Comparison of ENCODE assay signal across 8 cellular contexts in genomic region chr22:46738642-46738960, GRCh38. TPM values are rescaled to one million over a fixed set of nuclear protein-coding genes. Genes with fewer than 3 reads are reported as not detected.
DNase-seq lines count a peak whose midpoint lies in the region; ATAC-seq and TF ChIP-seq lines count a peak whose summit lies in the region.

No MANE protein-coding gene starts in this region.

- no peaks in the 10 kb centered on the region for H3K4me1 ChIP-seq in foreskin keratinocyte

- intact Hi-C loops in sciatic nerve (cut with DNase I) = no loop called here

- peak overlapping the region; percentile 72 for H3K4me2 ChIP-seq in SU-DHL-6 (ENCODE audit: low read depth, low read length, poor library complexity, severe bottlenecking)

- H3F3A ChIP-seq in SU-DHL-6 (ENCODE audit: insufficient read depth) = no peaks in the 10 kb centered on the region

- H4K20me1 ChIP-seq in SU-DHL-6 (ENCODE audit: low read depth, low read length) = no peaks in the 10 kb centered on the region; the same call in 1 of the 2 replicates

- H3K27ac ChIP-seq in SU-DHL-6 (ENCODE audit: low read depth, low read length) (peak overlapping the region; percentile 21), foreskin keratinocyte (peak overlapping the region; percentile 46)

- peaks cover 18% of the 10 kb centered on the region; the same call in 1 of the 2 replicates for H3K79me2 ChIP-seq in SU-DHL-6 (ENCODE audit: insufficient read depth, low read length)

- peak overlapping the region; percentile 90 for H2AFZ ChIP-seq in SU-DHL-6 (ENCODE audit: low read depth, low read length, severe bottlenecking)

- H3K4me3 ChIP-seq in GM12865 (ENCODE audit: low read depth, low read length) (peak overlapping the region; percentile 53), SU-DHL-6 (ENCODE audit: insufficient read depth, low read length, poor library complexity, severe bottlenecking) (peak overlapping the region; percentile 58)

- no peaks in the 10 kb centered on the region for H3K36me3 ChIP-seq in SU-DHL-6 (ENCODE audit: low read length)

- TF ChIP-seq CTCF in GM12865 (IDR thresholded peaks at IDR 0.05; ENCODE audit: insufficient read depth, low read depth, low read length, missing control alignments) = no peak
- TF ChIP-seq CTCF in SU-DHL-6 (IDR thresholded peaks at IDR 0.05; ENCODE audit: insufficient read depth, low read length, poor library complexity, severe bottlenecking) = no peak
- TF ChIP-seq CTCF in foreskin keratinocyte (conservative IDR thresholded peaks at IDR 0.05) = no peak

- ATAC-seq in foreskin keratinocyte (no peak), sciatic nerve (peak; percentile 9), GM18520 (IDR thresholded peaks at IDR 0.05; ENCODE audit: unreplicated experiment) (no peak), esophagus mucosa (no peak)

- peak overlapping the region; percentile 63 for H3K9ac ChIP-seq in SU-DHL-6 (ENCODE audit: low read length)

- no peaks in the 10 kb centered on the region for H3K9me2 ChIP-seq in SU-DHL-6 (replicated peaks; ENCODE audit: insufficient read depth, low read length)

- no peaks in the 10 kb centered on the region for H3K27me3 ChIP-seq in SU-DHL-6 (ENCODE audit: low read length)
- H3K27me3 ChIP-seq in foreskin keratinocyte = no peaks in the 10 kb centered on the region

- no peaks in the 10 kb centered on the region for H3K9me3 ChIP-seq in SU-DHL-6 (ENCODE audit: insufficient read depth, low read length)

- DNase-seq in GM12865 (ENCODE audit: low read depth) (no peak), foreskin keratinocyte (no peak), sciatic nerve (ENCODE audit: low spot score) (no peak), DMS153 treated with DMSO at 0.1 percent for 48 hours (lab: John Stamatoyannopoulos, UW; ENCODE audit: unreplicated experiment) (no peak), HUDEP-2 (lab: John Stamatoyannopoulos, UW; ENCODE audit: unreplicated experiment in 76 of 76) (no peak)

RNA-seq across cellular contexts. Expression of gene CERK, which starts 0.5 kb away (rescaled TPM):
- total RNA-seq in foreskin keratinocyte (18.2 and 19.3 TPM in 2 replicates), sciatic nerve (27.3 TPM), esophagus mucosa (21.9 TPM)
- 7.1 and 8.1 TPM in 2 replicates for polyA plus RNA-seq in foreskin keratinocyte

RNA-seq across cellular contexts. Expression of gene TBC1D22A, which starts 23.8 kb away (rescaled TPM):
- 17.5 and 18.7 TPM in 2 replicates for total RNA-seq in foreskin keratinocyte
- polyA plus RNA-seq in foreskin keratinocyte = 21.9 and 23.4 TPM in 2 replicates
- total RNA-seq in sciatic nerve = 36.3 TPM
- 21.4 TPM for total RNA-seq in esophagus mucosa
